Comparison of ENCODE assay signal across 16 cellular contexts in genomic region chr10:7813481-7813880, GRCh38. TPM values are rescaled to one million over a fixed set of nuclear protein-coding genes. Genes with fewer than 3 reads are reported as not detected.
DNase-seq lines count a peak whose midpoint lies in the region; ATAC-seq and TF ChIP-seq lines count a peak whose summit lies in the region.
"Had no signal": no experiment of that assay in that cellular context is flagged by ENCODE, and none has a peak within 500 bp of the region (broad histone marks: within the 10 kb centered on the region; RNA-seq: fewer than 3 reads in every experiment).

No MANE protein-coding gene starts in this region.

- peaks cover 0 to 2% (median 0%) of the 10 kb centered on the region in 7 donors for H3K9me3 Mint-ChIP-seq in CD14-positive monocyte
- no peaks in the 10 kb centered on the region for H3K9me3 Mint-ChIP-seq in H9
- H3K9me3 Mint-ChIP-seq in activated naive CD8-positive, alpha-beta T cell treated with anti-CD3 and anti-CD28 coated beads for 36 hours = no peaks in the 10 kb centered on the region

- H3K36me3 Mint-ChIP-seq in CD14-positive monocyte = peaks cover 0 to 6% of the 10 kb centered on the region in 2 donors
- H3K36me3 Mint-ChIP-seq in H9 (ENCODE audit: insufficient read depth in 1 of 3, low read depth in 3 of 3) = no peaks in the 10 kb centered on the region; a peak in 1 of 7 replicates
- H3K36me3 Mint-ChIP-seq in activated naive CD8-positive, alpha-beta T cell treated with anti-CD3 and anti-CD28 coated beads for 36 hours = peaks cover 2% of the 10 kb centered on the region

- H3K27me3 Mint-ChIP-seq in CD14-positive monocyte (ENCODE audit: low read depth in 3 of 3) (peaks cover 5 to 8% (median 6%) of the 10 kb centered on the region in 3 donors), H9 (ENCODE audit: low read depth) (peaks cover 16% of the 10 kb centered on the region)
- H3K27me3 Mint-ChIP-seq in activated naive CD8-positive, alpha-beta T cell treated with anti-CD3 and anti-CD28 coated beads for 36 hours = no peaks in the 10 kb centered on the region

- no CpG with 5 or more reads among the region's 3 CpGs for WGBS in H9 (ENCODE audit: extremely low coverage, insufficient read length, low lambda C conversion rate)

- no peaks in the 10 kb centered on the region for H3K9me3 ChIP-seq in H9 (ENCODE audit: control insufficient read depth, low read depth, low read length)
- H3K9me3 ChIP-seq: Caco-2 had no signal

- no peak overlapping the region for H3K4me2 ChIP-seq in H9 (ENCODE audit: insufficient read depth, insufficient read length, low read length)

- H2AFZ ChIP-seq in H9 (ENCODE audit: low read length) = no peak overlapping the region

- H4K5ac ChIP-seq in H9 (ENCODE audit: insufficient read length, low read depth, low read length) = no peak overlapping the region

- H2BK20ac ChIP-seq in H9 (ENCODE audit: low read depth, low read length, poor library complexity, severe bottlenecking) = no peak overlapping the region

- H3K79me2 ChIP-seq in H9 (ENCODE audit: insufficient read depth, low read length) = no peaks in the 10 kb centered on the region

- H3K9ac ChIP-seq in H9 (ENCODE audit: extremely low read depth, insufficient read length, low read length) = no peak overlapping the region

- DNase-seq in CD14-positive monocyte (ENCODE audit: low spot score) (no peak), H9 (no peak), NCI-H69 (lab: John Stamatoyannopoulos, UW) (peak; percentile 4), fibroblast of the aortic adventitia (ENCODE audit: low read depth) (no peak), Right ventricle myocardium superior (no peak)
- no peak for DNase-seq in activated naive CD8-positive, alpha-beta T cell treated with anti-CD3 and anti-CD28 coated beads for 36 hours
- DNase-seq: Caco-2, GOT3, NCI-H1105, NCI-H187, NCI-H446, NCI-H774, SIG-M5 had no signal

- no peak overlapping the region for H3K4ac ChIP-seq in H9 (ENCODE audit: low read depth, low read length)

- H3K56ac ChIP-seq in H9 (ENCODE audit: insufficient read length, low read depth, low read length) = no peak overlapping the region

- H3K4me1 ChIP-seq in H9 (ENCODE audit: insufficient read depth, low read length) = 0 out of 2 replicates have a peak, but pooled peaks cover 2% of the 10 kb centered on the region

- TF ChIP-seq CTCF in CD14-positive monocyte (IDR thresholded peaks at IDR 0.05) = peak; percentile 24
- peak; percentile 28; the same call in 2 of the 3 replicates for TF ChIP-seq CTCF in H9 (conservative IDR thresholded peaks at IDR 0.05)
- peak; percentile 4 for TF ChIP-seq CTCF in fibroblast of the aortic adventitia (IDR thresholded peaks at IDR 0.05; ENCODE audit: insufficient read depth, low read length)

- no peak overlapping the region for H2AK5ac ChIP-seq in H9 (ENCODE audit: insufficient read length, low read length)

- H3K4me3 ChIP-seq in fibroblast of the aortic adventitia (ENCODE audit: low read depth, low read length) = no peak overlapping the region

- no peak overlapping the region for H2BK5ac ChIP-seq in H9 (ENCODE audit: insufficient read length, low read length)

- H3K79me1 ChIP-seq in H9 (ENCODE audit: insufficient read depth, low read depth, low read length, poor library complexity, severe bottlenecking) = no peaks in the 10 kb centered on the region

- no peak overlapping the region for H3K23ac ChIP-seq in H9 (ENCODE audit: insufficient read length, low read depth, low read length)

- no peak overlapping the region for H3K27ac Mint-ChIP-seq in CD14-positive monocyte
- H3K27ac Mint-ChIP-seq in H9 = no peak overlapping the region; a peak in 1 of 7 replicates
- no peak overlapping the region for H3K27ac Mint-ChIP-seq in activated naive CD8-positive, alpha-beta T cell treated with anti-CD3 and anti-CD28 coated beads for 36 hours

- no peaks in the 10 kb centered on the region for H3K27me3 ChIP-seq in H9 (ENCODE audit: insufficient read depth, low read length)

- peaks cover 2% of the 10 kb centered on the region for H3K23me2 ChIP-seq in H9 (ENCODE audit: insufficient read length, low read depth, low read length, poor library complexity, severe bottlenecking)

- no peak overlapping the region for H3K27ac ChIP-seq in H9 (ENCODE audit: insufficient read length, low read depth, low read length)
- H3K27ac ChIP-seq: C4-2B had no signal

- intact Hi-C loops in CD14-positive monocyte (cut with micrococcal nuclease) (no loop called here), Right ventricle myocardium superior (cut with DNase I) (no loop called here)

- no peak overlapping the region for H4K91ac ChIP-seq in H9 (ENCODE audit: insufficient read length, low read depth, low read length)

- no peak overlapping the region for H3K4me3 Mint-ChIP-seq in CD14-positive monocyte
- H3K4me3 Mint-ChIP-seq in H9 = no peak overlapping the region
- no peak overlapping the region for H3K4me3 Mint-ChIP-seq in activated naive CD8-positive, alpha-beta T cell treated with anti-CD3 and anti-CD28 coated beads for 36 hours

- H4K20me1 ChIP-seq in H9 (ENCODE audit: control insufficient read depth, insufficient read depth, insufficient read length) = no peaks in the 10 kb centered on the region

- no peak for ATAC-seq in Right ventricle myocardium superior (ENCODE audit: poor library complexity)
- ATAC-seq in HG02642 (IDR thresholded peaks at IDR 0.05; ENCODE audit: poor library complexity, unreplicated experiment) = no peak
- no peak for ATAC-seq in GM18867 (IDR thresholded peaks at IDR 0.05; ENCODE audit: unreplicated experiment)

- no peak overlapping the region for H2BK15ac ChIP-seq in H9 (ENCODE audit: low read depth, low read length)

- H3K4me1 Mint-ChIP-seq in CD14-positive monocyte = peaks cover 13% of the 10 kb centered on the region
- peaks cover 16 to 18% of the 10 kb centered on the region in 2 experiments for H3K4me1 Mint-ChIP-seq in H9
- peaks cover 7% of the 10 kb centered on the region for H3K4me1 Mint-ChIP-seq in activated naive CD8-positive, alpha-beta T cell treated with anti-CD3 and anti-CD28 coated beads for 36 hours

- no peak overlapping the region for H3T11ph ChIP-seq in H9 (ENCODE audit: low read length)

- no peak overlapping the region for H3K18ac ChIP-seq in H9 (ENCODE audit: insufficient read length, low read depth, low read length)

- H4K8ac ChIP-seq in H9 (replicated peaks; ENCODE audit: insufficient read length, low read depth, low read length) = no peak overlapping the region

- H2BK12ac ChIP-seq in H9 (ENCODE audit: insufficient read length, low read depth, low read length) = no peak overlapping the region

- H3K14ac ChIP-seq in H9 (ENCODE audit: insufficient read depth, low read length) = no peak overlapping the region

- no peak overlapping the region for H2BK120ac ChIP-seq in H9 (ENCODE audit: low read depth, low read length, poor library complexity, severe bottlenecking)

RNA-seq across cellular contexts. Expression of gene TAF3, which starts 4.8 kb away (rescaled TPM):
- polyA plus RNA-seq in CD14-positive monocyte = 1 to 10 TPM; 1.6 to 3.4 TPM
- total RNA-seq in H9 (2021) = 10.1 and 10.2 TPM in 2 replicates
- 3.9 and 6.5 TPM in 2 replicates for total RNA-seq in fibroblast of the aortic adventitia (ENCODE audit: low replicate concordance)
- 10 to 100 TPM; 16.8 to 17.0 TPM for total RNA-seq in activated naive CD8-positive, alpha-beta T cell treated with anti-CD3 and anti-CD28 coated beads for 36 hours
- 10.4 TPM for total RNA-seq in Right ventricle myocardium superior

RNA-seq across cellular contexts. Expression of gene ATP5F1C, which starts 25.5 kb away (rescaled TPM):
- 100 to 1,000 TPM; 437 to 455 TPM for polyA plus RNA-seq in CD14-positive monocyte
- total RNA-seq in H9 (2021) (268 and 280 TPM in 2 replicates), fibroblast of the aortic adventitia (ENCODE audit: low replicate concordance) (96.4 and 251 TPM in 2 replicates), Right ventricle myocardium superior (767 TPM)
- total RNA-seq in activated naive CD8-positive, alpha-beta T cell treated with anti-CD3 and anti-CD28 coated beads for 36 hours = 100 to 1,000 TPM; 322 to 324 TPM

RNA-seq across cellular contexts. Expression of gene KIN, which starts 25.7 kb away (rescaled TPM):
- polyA plus RNA-seq in CD14-positive monocyte = 1 to 10 TPM; 3.0 to 3.1 TPM
- 20.9 and 23.4 TPM in 2 replicates for total RNA-seq in H9 (2021)
- 7.0 and 55.2 TPM in 2 replicates for total RNA-seq in fibroblast of the aortic adventitia (ENCODE audit: low replicate concordance)
- 10 to 100 TPM; 15.6 to 15.7 TPM for total RNA-seq in activated naive CD8-positive, alpha-beta T cell treated with anti-CD3 and anti-CD28 coated beads for 36 hours
- 6.9 TPM for total RNA-seq in Right ventricle myocardium superior
